21 cellular contexts compared by ENCODE assay signal in genomic region chr1:54301494-54301893, GRCh38.
DNase-seq lines count a peak whose midpoint lies in the region; ATAC-seq, FAIRE-seq and TF ChIP-seq lines count a peak whose summit lies in the region.
"Had no signal": no experiment of that assay in that cellular context is flagged by ENCODE, and none has a peak within 500 bp of the region (broad histone marks: within the 10 kb centered on the region; RNA-seq: fewer than 3 reads in every experiment).

No MANE protein-coding gene starts in this region.

- FAIRE-seq in K562 (lab: Jason Lieb, UNC), result no peak
- FAIRE-seq: islet of Langerhans had no signal

- H3K4me2 ChIP-seq in K562 (ENCODE audit: insufficient read depth, low read length) (no peak overlapping the region), neural progenitor cell (peak overlapping the region; percentile 42)

- H4K20me1 ChIP-seq in K562 (replicated peaks; ENCODE audit: control insufficient read depth, insufficient read depth, low read length) (peaks cover 84% of the 10 kb centered on the region), neural progenitor cell (ENCODE audit: low read depth) (peaks cover 100% of the 10 kb centered on the region)

- TF ChIP-seq POLR2A in K562 (conservative IDR thresholded peaks at IDR 0.05), result no peak

- no peak overlapping the region for H3K4me3 ChIP-seq in K562
- no peak overlapping the region for H3K4me3 ChIP-seq in neural progenitor cell
- H3K4me3 ChIP-seq in colonic mucosa, result no peak overlapping the region
- H3K4me3 ChIP-seq: esophagus squamous epithelium, heart left ventricle, sigmoid colon had no signal

- no peaks in the 10 kb centered on the region for H3K36me3 ChIP-seq in K562 (ENCODE audit: control insufficient read depth, insufficient read depth, low read length)
- no peaks in the 10 kb centered on the region for H3K36me3 ChIP-seq in neural progenitor cell
- no peaks in the 10 kb centered on the region for H3K36me3 ChIP-seq in colonic mucosa
- H3K36me3 ChIP-seq: esophagus squamous epithelium, heart left ventricle, sigmoid colon had no signal

- H3K9me1 ChIP-seq in K562 (ENCODE audit: control insufficient read depth, insufficient read depth, low read length), result peaks cover 3% of the 10 kb centered on the region

- H3K4me1 Mint-ChIP-seq in neural progenitor cell, result peaks cover 95% of the 10 kb centered on the region

- no peaks in the 10 kb centered on the region for H3K9me3 Mint-ChIP-seq in neural progenitor cell
- H3K9me3 Mint-ChIP-seq: activated naive CD4-positive, alpha-beta T cell treated with anti-CD3 and anti-CD28 coated beads for 36 hours; HFFc6 had no signal

- no peaks in the 10 kb centered on the region for H3K9me3 ChIP-seq in K562 (replicated peaks; ENCODE audit: control insufficient read depth, insufficient read depth, low read depth, low read length)
- H3K9me3 ChIP-seq in neural progenitor cell (ENCODE audit: low read depth), result no peaks in the 10 kb centered on the region
- no peaks in the 10 kb centered on the region for H3K9me3 ChIP-seq in colonic mucosa
- H3K9me3 ChIP-seq: esophagus squamous epithelium, heart left ventricle, sigmoid colon had no signal

- no peaks in the 10 kb centered on the region for H3K36me3 Mint-ChIP-seq in neural progenitor cell

- DNase-seq in DMS153 (lab: John Stamatoyannopoulos, UW) (peak; percentile 29), DMS153 treated with DMSO at 0.1 percent for 48 hours (lab: John Stamatoyannopoulos, UW; ENCODE audit: unreplicated experiment) (no peak), NCI-H1694 treated with DMSO at 0.1 percent for 48 hours (lab: John Stamatoyannopoulos, UW) (peak; percentile 8), K562 (ENCODE audit: extremely low read depth in 1 of 4, low spot score in 3 of 4) (no peak), neural progenitor cell (ENCODE audit: low spot score) (peak; percentile 52), OCI-M2 (lab: John Stamatoyannopoulos, UW; ENCODE audit: unreplicated experiment) (no peak), UCSD-AML1 (lab: John Stamatoyannopoulos, UW; ENCODE audit: unreplicated experiment) (no peak), colonic mucosa (no peak)
- DNase-seq: 8988T; activated CD4-positive, alpha-beta T cell treated with anti-CD3 and anti-CD28 coated beads for 1 hour; activated naive CD4-positive, alpha-beta T cell treated with anti-CD3 and anti-CD28 coated beads for 36 hours; esophagus squamous epithelium; HFFc6; mesendoderm; NCI-H226; occipital lobe; OCI-M1; sigmoid colon; stimulated activated CD4-positive, alpha-beta T cell treated with anti-CD3 and anti-CD28 coated beads, Interleukin-2, amount 100 ng/mL, for 24 hours had no signal

- no peak for TF ChIP-seq RAD21 in K562 (CRISPR knock-in tag; conservative IDR thresholded peaks at IDR 0.05 in 1 of 2, IDR thresholded peaks at IDR 0.05 in 1 of 2)

- CTCF ChIA-PET in K562 (lab: Yijun Ruan, JAX; ENCODE audit: low intra/inter-chr PET ratio), result no interaction called here

- H3K27ac Mint-ChIP-seq in neural progenitor cell, result peak overlapping the region; percentile 91
- H3K27ac Mint-ChIP-seq: activated naive CD4-positive, alpha-beta T cell treated with anti-CD3 and anti-CD28 coated beads for 36 hours; HFFc6 had no signal

- 81% methylated on average over 10 of the region's 10 CpGs for WGBS in K562 (ENCODE audit: insufficient coverage, low coverage, missing lambda C conversion rate)

- H3K4me3 Mint-ChIP-seq in neural progenitor cell, result peak overlapping the region; percentile 65
- H3K4me3 Mint-ChIP-seq: activated naive CD4-positive, alpha-beta T cell treated with anti-CD3 and anti-CD28 coated beads for 36 hours; HFFc6 had no signal

- POLR2A ChIA-PET in K562 (lab: Yijun Ruan, JAX), result no interaction called here

- no peak overlapping the region for H3K9ac ChIP-seq in K562 (ENCODE audit: insufficient read depth in 1 of 2, low read depth in 2 of 2, low read length in 2 of 2)
- H3K9ac ChIP-seq in neural progenitor cell, result no peak overlapping the region
- no peak overlapping the region for H3K9ac ChIP-seq in colonic mucosa (ENCODE audit: low read depth in 2 of 2, low read length in 2 of 2)

- intact Hi-C loops in K562 (cut with micrococcal nuclease), result no loop called here
- intact Hi-C loops in colonic mucosa (cut with DNase I), result no loop called here

- H2AFZ ChIP-seq in K562 (ENCODE audit: low read depth, low read length), result no peak overlapping the region
- H2AFZ ChIP-seq in neural progenitor cell (replicated peaks), result no peak overlapping the region

- TF ChIP-seq CTCF in K562 (IDR thresholded peaks at IDR 0.05 in 2 of 3, conservative IDR thresholded peaks at IDR 0.05 in 1 of 3; ENCODE audit: insufficient read depth in 2 of 3, low read depth in 1 of 3, low read length in 3 of 3), result no peak
- TF ChIP-seq CTCF in neural progenitor cell (IDR thresholded peaks at IDR 0.05), result no peak
- no peak for TF ChIP-seq CTCF in colonic mucosa (IDR thresholded peaks at IDR 0.05)

- H3K27ac ChIP-seq in K562 (ENCODE audit: extremely low read depth, low read depth, low read length), result no peak overlapping the region
- H3K27ac ChIP-seq in neural progenitor cell, result no peak overlapping the region
- no peak overlapping the region for H3K27ac ChIP-seq in colonic mucosa
- H3K27ac ChIP-seq: esophagus squamous epithelium, heart left ventricle, sigmoid colon had no signal

- H3K27me3 ChIP-seq in K562 (ENCODE audit: control insufficient read depth in 2 of 2, insufficient read depth in 2 of 2, low read length in 2 of 2) (no peaks in the 10 kb centered on the region), neural progenitor cell (peaks cover 39% of the 10 kb centered on the region), colonic mucosa (no peaks in the 10 kb centered on the region)
- H3K27me3 ChIP-seq: esophagus squamous epithelium, heart left ventricle, sigmoid colon had no signal

- H3F3A ChIP-seq in neural progenitor cell (ENCODE audit: low read depth), result peaks cover 43% of the 10 kb centered on the region

- ATAC-seq in K562, result no peak
- ATAC-seq: heart left ventricle had no signal

- no TSS peak for BruUV-seq in K562 (replicated peaks; lab: Mats Ljungman, UMichigan)

- in situ Hi-C loops in K562 (cut with MboI), result loop anchor here (25.0 kb wide), 1 partner anchor 186 kb away; no protein-coding TSS in a partner anchor

- TF ChIP-seq EP300 in K562 (IDR thresholded peaks at IDR 0.05; ENCODE audit: low read length), result no peak

- H3K27me3 Mint-ChIP-seq in neural progenitor cell (ENCODE audit: insufficient read depth, low read depth), result no peaks in the 10 kb centered on the region

- peaks cover 21 to 32% of the 10 kb centered on the region in 2 experiments for H3K4me1 ChIP-seq in K562 (replicated peaks in 1 of 2; ENCODE audit: control insufficient read depth in 2 of 2, insufficient read depth in 2 of 2, low read length in 2 of 2)
- H3K4me1 ChIP-seq in neural progenitor cell, result peaks cover 64% of the 10 kb centered on the region
- H3K4me1 ChIP-seq in colonic mucosa, result peaks cover 30% of the 10 kb centered on the region

- H3K79me2 ChIP-seq in K562 (ENCODE audit: control insufficient read depth, insufficient read depth, low read length) (peaks cover 86% of the 10 kb centered on the region), neural progenitor cell (ENCODE audit: low read depth) (peaks cover 91% of the 10 kb centered on the region)

TF ChIP-seq in K562, 482 proteins besides CTCF, POLR2A, EP300 and RAD21:
- TF ChIP-seq ZBTB33 (CRISPR knock-in tag; IDR thresholded peaks at IDR 0.05) (peak; percentile 52; the same call in 1 of the 2 replicates), RCOR1 (IDR thresholded peaks at IDR 0.05; ENCODE audit: borderline replicate concordance in 1 of 2, low read depth in 2 of 2, low read length in 2 of 2) (no peak), ZNF444 (CRISPR knock-in tag; IDR thresholded peaks at IDR 0.05) (no peak)
TF ChIP-seq in K562: peak in this region for 1.

Comparison
In these comparisons a context has a peak if more than half of its experiments do, and no peak if none do; other contexts are left out.
1. DNase-seq: peak in DMS153 (single experiment), NCI-H1694 treated with DMSO at 0.1 percent for 48 hours (single experiment) and neural progenitor cell (single experiment); none in DMS153 treated with DMSO at 0.1 percent for 48 hours (single experiment), K562 (0 of 4), OCI-M2 (single experiment), UCSD-AML1 (single experiment) and colonic mucosa (single experiment).